8 cellular contexts compared by ENCODE assay signal in genomic region chr10:119516381-119517234, GRCh38. TPM values are rescaled to one million over a fixed set of nuclear protein-coding genes. Genes with fewer than 3 reads are reported as not detected.
A peak's percentile ranks its signal among the peaks of the same experiment; 100 is the strongest.
DNase-seq lines count a peak whose midpoint lies in the region; ATAC-seq and TF ChIP-seq lines count a peak whose summit lies in the region.

No MANE protein-coding gene starts in this region.

- H3K27ac ChIP-seq in KMS-11 (peak overlapping the region; percentile 78), heart left ventricle (peak overlapping the region in 2 of 12 donors; percentile 18 to 87)

- no peak overlapping the region for H3K4me3 ChIP-seq in KMS-11 (IDR thresholded peaks at IDR 0.05; ENCODE audit: insufficient read depth, low read depth, low read length)
- peak overlapping the region in 2 of 12 donors; percentile 14 to 30 for H3K4me3 ChIP-seq in heart left ventricle

- TF ChIP-seq POLR2A in heart left ventricle (IDR thresholded peaks at IDR 0.05), result no peak

- peak overlapping the region; percentile 48; the same call in 1 of the 2 replicates for H2AFZ ChIP-seq in KMS-11 (ENCODE audit: low read depth)

- no peaks in the 10 kb centered on the region for H3K36me3 ChIP-seq in KMS-11 (ENCODE audit: insufficient read depth)
- H3K36me3 ChIP-seq in heart left ventricle, result peaks cover 0 to 32% (median 0%) of the 10 kb centered on the region in 9 donors

- H3K79me2 ChIP-seq in KMS-11 (ENCODE audit: insufficient read depth, low read depth), result no peaks in the 10 kb centered on the region

- H3K9ac ChIP-seq in KMS-11, result peak overlapping the region; percentile 32; the same call in 1 of the 2 replicates

- WGBS in heart left ventricle, 4 donors, result 51 to 58% (median 52%) methylated on average over 15 to 21 of the region's 21 CpGs

- intact Hi-C loops in heart left ventricle (cut with DNase I), result no loop called here

- TF ChIP-seq CTCF in KMS-11 (conservative IDR thresholded peaks at IDR 0.05; ENCODE audit: low read depth, low read length) (no peak), heart left ventricle (IDR thresholded peaks at IDR 0.05) (no peak)

- H3K9me3 ChIP-seq in heart left ventricle, result no peaks in the 10 kb centered on the region

- peak overlapping the region; percentile 47 for H3K4me2 ChIP-seq in KMS-11

- ATAC-seq in GM21576 (IDR thresholded peaks at IDR 0.05; ENCODE audit: unreplicated experiment) (peak; percentile 60), heart left ventricle (peak; percentile 28 to 55 (median 41))

- no peaks in the 10 kb centered on the region for H4K20me1 ChIP-seq in KMS-11 (ENCODE audit: insufficient read depth)

- H3K27me3 ChIP-seq in KMS-11 (ENCODE audit: insufficient read depth, low read depth), result no peaks in the 10 kb centered on the region
- no peaks in the 10 kb centered on the region for H3K27me3 ChIP-seq in heart left ventricle

- DNase-seq in ELR (ENCODE audit: low read depth) (peak; percentile 88), heart left ventricle (no peak), NCI-H1417 (lab: John Stamatoyannopoulos, UW) (no peak), glomerular visceral epithelial cell (ENCODE audit: extremely low spot score) (no peak)
- peak; percentile 40 to 42 for DNase-seq in activated CD4-positive, alpha-beta T cell treated with anti-CD3 and anti-CD28 coated beads, Interleukin-2, amount 50 U/mL, for 4 hours
- peak; percentile 52 to 75 (median 58) for DNase-seq in stimulated activated CD4-positive, alpha-beta T cell treated with anti-CD3 and anti-CD28 coated beads, TNF-alpha, amount 100 ng/mL, for 48 hours (ENCODE audit: low read depth in 3 of 3)

- H3K4me1 ChIP-seq in KMS-11 (ENCODE audit: low read depth, poor library complexity, severe bottlenecking), result peaks cover 19% of the 10 kb centered on the region
- H3K4me1 ChIP-seq in heart left ventricle, result peaks cover 0 to 39% (median 8%) of the 10 kb centered on the region in 12 donors

RNA-seq across cellular contexts. Expression of gene RGS10, which starts 25.9 kb away (rescaled TPM):
- total RNA-seq in heart left ventricle, result 10 to 100 TPM in 2 of 9 donors, 1 to 10 TPM in 7; 1.6 to 25.2 (median 4.7) TPM
- 1 to 10 TPM; 4.7 to 6.3 TPM for polyA plus RNA-seq in heart left ventricle

Comparison
In these comparisons a context has a peak if more than half of its experiments do, and no peak if none do; other contexts are left out.
1. DNase-seq: peak in ELR (single experiment), activated CD4-positive, alpha-beta T cell treated with anti-CD3 and anti-CD28 coated beads, Interleukin-2, amount 50 U/mL, for 4 hours (2 of 2) and stimulated activated CD4-positive, alpha-beta T cell treated with anti-CD3 and anti-CD28 coated beads, TNF-alpha, amount 100 ng/mL, for 48 hours (3 of 3); none in heart left ventricle (0 of 5), NCI-H1417 (0 of 3) and glomerular visceral epithelial cell (single experiment).